In genomic region chrX:37787353-37787869, GRCh38 we compare ENCODE assay signal across 10 cellular contexts. TPM values are rescaled to one million over a fixed set of nuclear protein-coding genes. Genes with fewer than 3 reads are reported as not detected.
DNase-seq lines count a peak whose midpoint lies in the region; ATAC-seq lines count a peak whose summit lies in the region.
"Had no signal": no experiment of that assay in that cellular context is flagged by ENCODE, and none has a peak within 500 bp of the region (broad histone marks: within the 10 kb centered on the region; RNA-seq: fewer than 3 reads in every experiment).

No MANE protein-coding gene starts in this region.

- DNase-seq in activated gamma-delta T cell treated with Interleukin-2 at 50 U/mL for 16 hours (no peak), glomerular visceral epithelial cell (ENCODE audit: extremely low spot score) (no peak), DMS153 (lab: John Stamatoyannopoulos, UW) (no peak), activated gamma-delta T cell (lab: John Stamatoyannopoulos, UW) (no peak)
- DNase-seq: foreskin keratinocyte had no signal

- ATAC-seq in GM18519 (IDR thresholded peaks at IDR 0.05; ENCODE audit: low FRiP score, unreplicated experiment) (peak; percentile 59), GM21717 (IDR thresholded peaks at IDR 0.05; ENCODE audit: unreplicated experiment) (peak; percentile 75), HG03558 (IDR thresholded peaks at IDR 0.05; ENCODE audit: extremely low read depth, unreplicated experiment) (peak; percentile 61), esophagus mucosa (peak; percentile 39)
- ATAC-seq: foreskin keratinocyte, Panc1 had no signal

RNA-seq across cellular contexts. Expression of gene CYBB, which starts 7.6 kb away (rescaled TPM):
- 2.4 TPM for total RNA-seq in esophagus mucosa
- total RNA-seq: foreskin keratinocyte had no signal

RNA-seq across cellular contexts. Expression of gene DYNLT3, which starts 60.0 kb away (rescaled TPM):
- 46.0 TPM for total RNA-seq in esophagus mucosa
